Comparison of ENCODE assay signal across 23 cellular contexts in genomic region chrX:15989716-15990115, GRCh38.
DNase-seq lines count a peak whose midpoint lies in the region; ATAC-seq and TF ChIP-seq lines count a peak whose summit lies in the region.
"Had no signal": no experiment of that assay in that cellular context is flagged by ENCODE, and none has a peak within 500 bp of the region (broad histone marks: within the 10 kb centered on the region; RNA-seq: fewer than 3 reads in every experiment).

No MANE protein-coding gene starts in this region.

- H3K4me1 Mint-ChIP-seq in endothelial cell (ENCODE audit: unreplicated experiment) (peaks cover 20% of the 10 kb centered on the region), nephron progenitor cell (peaks cover 12% of the 10 kb centered on the region)
- H3K4me1 Mint-ChIP-seq in activated CD4-positive, alpha-beta T cell treated with anti-CD3 and anti-CD28 coated beads, Interleukin-2, amount 10 ng/mL, durations not matched to agents 7 days and 5 days = no peaks in the 10 kb centered on the region
- H3K4me1 Mint-ChIP-seq: activated naive CD4-positive, alpha-beta T cell treated with anti-CD3 and anti-CD28 coated beads, Interleukin-2, amount 10 ng/mL, durations not matched to agents 7 days and 5 days had no signal

- in situ Hi-C loops in brain microvascular endothelial cell (cut with HindIII; ENCODE audit: low pct_ligation_motif_present, low sequenced_read_pairs) = no loop called here

- 39 to 57% (median 43%) methylated on average over 4 of the region's 4 CpGs for WGBS in psoas muscle, 3 donors

- TF ChIP-seq CTCF in DOHH2 (IDR thresholded peaks at IDR 0.05; ENCODE audit: low read depth, low read length, poor library complexity, severe bottlenecking) (no peak), endothelial cell (IDR thresholded peaks at IDR 0.05; ENCODE audit: unreplicated experiment) (no peak), psoas muscle (IDR thresholded peaks at IDR 0.05) (no peak), nephron progenitor cell (IDR thresholded peaks at IDR 0.05) (no peak), brain microvascular endothelial cell (IDR thresholded peaks at IDR 0.05; ENCODE audit: low read depth, low read length, missing control alignments) (no peak)

- no peaks in the 10 kb centered on the region for H4K20me1 ChIP-seq in DOHH2 (ENCODE audit: control insufficient read depth, insufficient read depth, low read depth, low read length)

- no peaks in the 10 kb centered on the region for H3K9me3 ChIP-seq in DOHH2 (ENCODE audit: control insufficient read depth, insufficient read depth, low read length)
- H3K9me3 ChIP-seq in psoas muscle = no peaks in the 10 kb centered on the region
- H3K9me3 ChIP-seq: body of pancreas, esophagus squamous epithelium, suprapubic skin had no signal

- peak overlapping the region; percentile 57 for H3K27ac Mint-ChIP-seq in endothelial cell (ENCODE audit: unreplicated experiment)
- H3K27ac Mint-ChIP-seq in nephron progenitor cell = no peak overlapping the region
- no peak overlapping the region for H3K27ac Mint-ChIP-seq in activated CD4-positive, alpha-beta T cell treated with anti-CD3 and anti-CD28 coated beads, Interleukin-2, amount 10 ng/mL, durations not matched to agents 7 days and 5 days
- H3K27ac Mint-ChIP-seq: activated naive CD4-positive, alpha-beta T cell treated with anti-CD3 and anti-CD28 coated beads, Interleukin-2, amount 10 ng/mL, durations not matched to agents 7 days and 5 days; IgD-negative memory B cell; mesothelial cell of epicardium; neural progenitor cell had no signal

- H3K36me3 ChIP-seq in DOHH2 (ENCODE audit: control insufficient read depth, low read length) = no peaks in the 10 kb centered on the region
- H3K36me3 ChIP-seq in psoas muscle (ENCODE audit: insufficient read depth in 1 of 2, low read depth in 1 of 2) = no peaks in the 10 kb centered on the region
- no peaks in the 10 kb centered on the region for H3K36me3 ChIP-seq in brain microvascular endothelial cell (replicated peaks)
- H3K36me3 ChIP-seq: esophagus squamous epithelium, neural progenitor cell, suprapubic skin had no signal

- no peaks in the 10 kb centered on the region for H3K79me2 ChIP-seq in DOHH2 (ENCODE audit: control insufficient read depth, low read length)

- H3K27me3 ChIP-seq in DOHH2 (ENCODE audit: control insufficient read depth, low read length) = no peaks in the 10 kb centered on the region
- peaks cover 0 to 3% (median 0%) of the 10 kb centered on the region in 3 donors for H3K27me3 ChIP-seq in psoas muscle (ENCODE audit: insufficient read depth in 3 of 3, low read length in 2 of 3)
- no peaks in the 10 kb centered on the region for H3K27me3 ChIP-seq in brain microvascular endothelial cell (replicated peaks)
- H3K27me3 ChIP-seq: body of pancreas, esophagus squamous epithelium, neural progenitor cell, suprapubic skin had no signal

- no peak for ATAC-seq in psoas muscle
- ATAC-seq: body of pancreas, sciatic nerve had no signal

- intact Hi-C loops in psoas muscle (cut with DNase I) = no loop called here

- POLR2A ChIA-PET in activated CD4-positive, alpha-beta T cell treated with anti-CD3 and anti-CD28 coated beads, Interleukin-2, amount 10 ng/mL, durations not matched to agents 7 days and 5 days (lab: Charles Lee) = no interaction called here

- H3K4me3 ChIP-seq in DOHH2 (ENCODE audit: low read length) = peak overlapping the region; percentile 49
- no peak overlapping the region for H3K4me3 ChIP-seq in psoas muscle
- no peak overlapping the region for H3K4me3 ChIP-seq in brain microvascular endothelial cell (ENCODE audit: low read depth, low read length)
- H3K4me3 ChIP-seq: body of pancreas, esophagus squamous epithelium, neural progenitor cell, SK-N-MC, suprapubic skin had no signal

- H3K9me3 Mint-ChIP-seq in endothelial cell (ENCODE audit: unreplicated experiment) (no peaks in the 10 kb centered on the region), nephron progenitor cell (no peaks in the 10 kb centered on the region)
- peaks cover 6% of the 10 kb centered on the region for H3K9me3 Mint-ChIP-seq in activated CD4-positive, alpha-beta T cell treated with anti-CD3 and anti-CD28 coated beads, Interleukin-2, amount 10 ng/mL, durations not matched to agents 7 days and 5 days
- H3K9me3 Mint-ChIP-seq: activated naive CD4-positive, alpha-beta T cell treated with anti-CD3 and anti-CD28 coated beads, Interleukin-2, amount 10 ng/mL, durations not matched to agents 7 days and 5 days had no signal

- no peaks in the 10 kb centered on the region for H3K9me2 ChIP-seq in DOHH2 (replicated peaks; ENCODE audit: control insufficient read depth, low read length)

- H3K27ac ChIP-seq in DOHH2 (ENCODE audit: low read depth, low read length) (0 out of 2 replicates have a peak overlapping the region, but pooled peaks have one; percentile 18), psoas muscle (peak overlapping the region; percentile 51), brain microvascular endothelial cell (no peak overlapping the region)
- H3K27ac ChIP-seq: body of pancreas, neural progenitor cell, SK-N-MC, suprapubic skin had no signal

- H3K4me1 ChIP-seq in DOHH2 (ENCODE audit: control insufficient read depth, low read length) (peaks cover 20% of the 10 kb centered on the region), psoas muscle (no peaks in the 10 kb centered on the region)
- H3K4me1 ChIP-seq: body of pancreas, esophagus squamous epithelium, suprapubic skin had no signal

- H3K27me3 Mint-ChIP-seq in endothelial cell (ENCODE audit: unreplicated experiment) (no peaks in the 10 kb centered on the region), nephron progenitor cell (ENCODE audit: low read depth, poor library complexity) (no peaks in the 10 kb centered on the region)
- peaks cover 4% of the 10 kb centered on the region for H3K27me3 Mint-ChIP-seq in activated CD4-positive, alpha-beta T cell treated with anti-CD3 and anti-CD28 coated beads, Interleukin-2, amount 10 ng/mL, durations not matched to agents 7 days and 5 days
- H3K27me3 Mint-ChIP-seq: activated naive CD4-positive, alpha-beta T cell treated with anti-CD3 and anti-CD28 coated beads, Interleukin-2, amount 10 ng/mL, durations not matched to agents 7 days and 5 days had no signal

- H3F3A ChIP-seq in DOHH2 (ENCODE audit: control insufficient read depth, insufficient read depth) = no peaks in the 10 kb centered on the region

- DNase-seq in NCI-H2227 (lab: John Stamatoyannopoulos, UW; ENCODE audit: unreplicated experiment) (peak; percentile 87), endothelial cell (ENCODE audit: low spot score) (no peak), psoas muscle (no peak), nephron progenitor cell (no peak), brain microvascular endothelial cell (no peak), cerebellar nuclear complex (lab: John Stamatoyannopoulos, UW) (no peak)
- DNase-seq in activated CD4-positive, alpha-beta T cell treated with anti-CD3 and anti-CD28 coated beads, Interleukin-2, amount 10 ng/mL, durations not matched to agents 7 days and 5 days = no peak
- DNase-seq: activated CD4-positive, alpha-beta T cell treated with anti-CD3 and anti-CD28 coated beads for 48 hours; activated naive CD4-positive, alpha-beta T cell treated with anti-CD3 and anti-CD28 coated beads, Interleukin-2, amount 10 ng/mL, durations not matched to agents 7 days and 5 days; body of pancreas; Calu3; esophagus squamous epithelium; NCI-H1930; NCI-H510A treated with DMSO at 0.1 percent for 48 hours; stimulated activated CD4-positive, alpha-beta T cell treated with anti-CD3 and anti-CD28 coated beads, Interleukin-4, amount 100 ng/mL, for 1 hour; T1000 had no signal

- no peak overlapping the region for H3K4me3 Mint-ChIP-seq in endothelial cell (ENCODE audit: unreplicated experiment)
- no peak overlapping the region for H3K4me3 Mint-ChIP-seq in nephron progenitor cell
- H3K4me3 Mint-ChIP-seq in activated CD4-positive, alpha-beta T cell treated with anti-CD3 and anti-CD28 coated beads, Interleukin-2, amount 10 ng/mL, durations not matched to agents 7 days and 5 days = no peak overlapping the region
- H3K4me3 Mint-ChIP-seq: activated naive CD4-positive, alpha-beta T cell treated with anti-CD3 and anti-CD28 coated beads, Interleukin-2, amount 10 ng/mL, durations not matched to agents 7 days and 5 days; IgD-negative memory B cell; mesothelial cell of epicardium; neural progenitor cell had no signal

- H3K36me3 Mint-ChIP-seq in endothelial cell (ENCODE audit: low read depth, unreplicated experiment) (no peaks in the 10 kb centered on the region), nephron progenitor cell (ENCODE audit: low read depth) (no peaks in the 10 kb centered on the region)
- H3K36me3 Mint-ChIP-seq in activated CD4-positive, alpha-beta T cell treated with anti-CD3 and anti-CD28 coated beads, Interleukin-2, amount 10 ng/mL, durations not matched to agents 7 days and 5 days (ENCODE audit: low read depth) = no peaks in the 10 kb centered on the region
- H3K36me3 Mint-ChIP-seq: activated naive CD4-positive, alpha-beta T cell treated with anti-CD3 and anti-CD28 coated beads, Interleukin-2, amount 10 ng/mL, durations not matched to agents 7 days and 5 days; mesothelial cell of epicardium had no signal

- peak overlapping the region; percentile 53 for H3K4me2 ChIP-seq in DOHH2 (ENCODE audit: low read length)
- H3K4me2 ChIP-seq: neural progenitor cell had no signal

- CTCF ChIA-PET in activated CD4-positive, alpha-beta T cell treated with anti-CD3 and anti-CD28 coated beads, Interleukin-2, amount 10 ng/mL, durations not matched to agents 7 days and 5 days (lab: Charles Lee) = interaction anchor here (1.0 kb wide), 1 partner anchor 35 kb away, joined by 3 read pairs; no protein-coding TSS in a partner anchor
